Comparison of ENCODE assay signal across 18 cellular contexts in genomic region chr19:2099054-2099501, GRCh38. TPM values are rescaled to one million over a fixed set of nuclear protein-coding genes. Genes with fewer than 3 reads are reported as not detected.
DNase-seq lines count a peak whose midpoint lies in the region; ATAC-seq, FAIRE-seq and TF ChIP-seq lines count a peak whose summit lies in the region.
"Had no signal": no experiment of that assay in that cellular context is flagged by ENCODE, and none has a peak within 500 bp of the region (broad histone marks: within the 10 kb centered on the region; RNA-seq: fewer than 3 reads in every experiment).

No MANE protein-coding gene starts in this region.

- FAIRE-seq in K562 (lab: Jason Lieb, UNC) = no peak
- FAIRE-seq: A204.1, GM12892 had no signal

- no peak for TF ChIP-seq RAD21 in K562 (CRISPR knock-in tag; conservative IDR thresholded peaks at IDR 0.05 in 1 of 2, IDR thresholded peaks at IDR 0.05 in 1 of 2)

- peaks cover 27% of the 10 kb centered on the region for H3K36me3 Mint-ChIP-seq in GM23338 (ENCODE audit: low read depth)
- peaks cover 4 to 25% (median 9%) of the 10 kb centered on the region in 5 donors for H3K36me3 Mint-ChIP-seq in naive thymus-derived CD4-positive, alpha-beta T cell

- TF ChIP-seq POLR2A in K562 (conservative IDR thresholded peaks at IDR 0.05) (no peak), sigmoid colon (IDR thresholded peaks at IDR 0.05) (no peak)

- CTCF ChIA-PET in K562 (lab: Yijun Ruan, JAX; ENCODE audit: low intra/inter-chr PET ratio) = no interaction called here
- CTCF ChIA-PET in naive thymus-derived CD4-positive, alpha-beta T cell (lab: Charles Lee) = interaction anchor here (0.6 kb wide), 1 partner anchor 175 kb away, joined by 3 read pairs; no protein-coding TSS in a partner anchor

- WGBS in K562 (ENCODE audit: insufficient coverage, low coverage, missing lambda C conversion rate) = 74% methylated on average over 14 of the region's 16 CpGs
- whole genome bisulfite sequencing in sigmoid colon, 2 donors = 83 to 85% methylated on average over 16 of the region's 16 CpGs

- H3K27ac ChIP-seq in GM23338 (ENCODE audit: low read depth) (no peak overlapping the region), Karpas-422 (ENCODE audit: low read length) (peak overlapping the region; percentile 93), K562 (ENCODE audit: extremely low read depth, low read depth, low read length) (no peak overlapping the region), sigmoid colon (no peak overlapping the region)
- peak overlapping the region; percentile 26 for H3K27ac ChIP-seq in naive thymus-derived CD4-positive, alpha-beta T cell (ENCODE audit: low read depth, low read length)
- H3K27ac ChIP-seq: HL-60 had no signal

- H3K4me2 ChIP-seq in GM23338 (no peak overlapping the region), Karpas-422 (ENCODE audit: low read depth, low read length, poor library complexity, severe bottlenecking) (peak overlapping the region; percentile 92), K562 (ENCODE audit: insufficient read depth, low read length) (no peak overlapping the region)

- TF ChIP-seq CTCF in GM23338 (conservative IDR thresholded peaks at IDR 0.05; ENCODE audit: low read depth in 2 of 2) (no peak), K562 (IDR thresholded peaks at IDR 0.05 in 2 of 3, conservative IDR thresholded peaks at IDR 0.05 in 1 of 3; ENCODE audit: insufficient read depth in 2 of 3, low read depth in 1 of 3, low read length in 3 of 3) (no peak), sigmoid colon (IDR thresholded peaks at IDR 0.05) (no peak)

- peaks cover 16% of the 10 kb centered on the region; the same call in 1 of the 2 replicates for H3F3A ChIP-seq in GM23338 (replicated peaks; ENCODE audit: low read depth)

- H3K4me3 ChIP-seq in GM23338 (no peak overlapping the region), Karpas-422 (ENCODE audit: low read length) (peak overlapping the region; percentile 90; the same call in 1 of the 2 replicates), K562 (no peak overlapping the region), sigmoid colon (no peak overlapping the region)
- H3K4me3 ChIP-seq in naive thymus-derived CD4-positive, alpha-beta T cell (ENCODE audit: low read length) = no peak overlapping the region

- BruUV-seq in K562 (replicated peaks; lab: Mats Ljungman, UMichigan) = no TSS peak

- H3K27me3 Mint-ChIP-seq in GM23338 (ENCODE audit: insufficient read depth, low read depth, poor library complexity) = peaks cover 10% of the 10 kb centered on the region
- H3K27me3 Mint-ChIP-seq in naive thymus-derived CD4-positive, alpha-beta T cell = no peaks in the 10 kb centered on the region
- H3K27me3 Mint-ChIP-seq: B cell; CD4-positive, alpha-beta T cell; IgD-negative memory B cell had no signal

- 0 out of 2 replicates have a peak, but pooled peaks cover 5% of the 10 kb centered on the region for H3K36me3 ChIP-seq in GM23338 (ENCODE audit: insufficient read depth)
- H3K36me3 ChIP-seq in Karpas-422 (ENCODE audit: insufficient read depth, low read length) = peaks cover 16% of the 10 kb centered on the region
- H3K36me3 ChIP-seq in K562 (ENCODE audit: control insufficient read depth, insufficient read depth, low read length) = peaks cover 48% of the 10 kb centered on the region; the same call in 2 of the 3 replicates
- peaks cover 0 to 38% (median 6%) of the 10 kb centered on the region in 3 experiments for H3K36me3 ChIP-seq in naive thymus-derived CD4-positive, alpha-beta T cell (ENCODE audit: control insufficient read depth in 2 of 3, insufficient read depth in 3 of 3, low read length in 3 of 3)
- H3K36me3 ChIP-seq in sigmoid colon = peaks cover 16 to 41% (median 27%) of the 10 kb centered on the region in 4 donors

- DNase-seq in GM23338 (ENCODE audit: low spot score) (no peak), Karpas-422 (no peak), K562 (ENCODE audit: extremely low read depth in 1 of 4, low spot score in 3 of 4) (no peak), sigmoid colon (no peak), NCI-H82 treated with DMSO at 0.1 percent for 48 hours (lab: John Stamatoyannopoulos, UW; ENCODE audit: unreplicated experiment) (no peak)
- DNase-seq in naive thymus-derived CD4-positive, alpha-beta T cell = no peak
- DNase-seq: C1 segment of cervical spinal cord; Calu3; CD4-positive, alpha-beta T cell; DMS 273 treated with DMSO at 0.1 percent for 48 hours; HCEC 1CT had no signal

- 0 out of 3 replicates have a peak, but pooled peaks cover under 1% of the 10 kb centered on the region for H3K9me3 Mint-ChIP-seq in GM23338
- H3K9me3 Mint-ChIP-seq in naive thymus-derived CD4-positive, alpha-beta T cell = peaks cover 0 to 5% (median 0%) of the 10 kb centered on the region in 11 donors
- H3K9me3 Mint-ChIP-seq: CD4-positive, alpha-beta T cell; IgD-negative memory B cell had no signal

- H3K4me1 ChIP-seq in GM23338 (ENCODE audit: insufficient read depth) (no peaks in the 10 kb centered on the region; the same call in 1 of the 2 replicates), Karpas-422 (ENCODE audit: low read length) (peaks cover 31% of the 10 kb centered on the region), K562 (replicated peaks in 1 of 2; ENCODE audit: control insufficient read depth in 2 of 2, insufficient read depth in 2 of 2, low read length in 2 of 2) (peaks cover 5 to 72% of the 10 kb centered on the region in 2 experiments; a peak in 4 of 5 replicates), sigmoid colon (peaks cover 0 to 28% (median 20%) of the 10 kb centered on the region in 4 donors)
- peaks cover 8 to 13% of the 10 kb centered on the region in 2 donors for H3K4me1 ChIP-seq in naive thymus-derived CD4-positive, alpha-beta T cell (ENCODE audit: control insufficient read depth in 2 of 2, insufficient read depth in 2 of 2, low read length in 2 of 2)

- H3K4me1 Mint-ChIP-seq in GM23338 = peaks cover 4% of the 10 kb centered on the region; the same call in 1 of the 3 replicates
- H3K4me1 Mint-ChIP-seq in naive thymus-derived CD4-positive, alpha-beta T cell = peaks cover 7 to 22% (median 11%) of the 10 kb centered on the region in 7 donors

- no peaks in the 10 kb centered on the region for H3K9me1 ChIP-seq in K562 (ENCODE audit: control insufficient read depth, insufficient read depth, low read length)

- in situ Hi-C loops in K562 (cut with MboI) = no loop called here

- H3K9me2 ChIP-seq in GM23338 (ENCODE audit: insufficient read depth) (no peaks in the 10 kb centered on the region), Karpas-422 (replicated peaks; ENCODE audit: insufficient read depth, low read length) (no peaks in the 10 kb centered on the region)

- H3K27ac Mint-ChIP-seq in GM23338 = no peak overlapping the region
- H3K27ac Mint-ChIP-seq in naive thymus-derived CD4-positive, alpha-beta T cell = no peak overlapping the region
- H3K27ac Mint-ChIP-seq: B cell; CD4-positive, alpha-beta T cell had no signal

- POLR2A ChIA-PET in K562 (lab: Yijun Ruan, JAX) = no interaction called here
- POLR2A ChIA-PET in naive thymus-derived CD4-positive, alpha-beta T cell (lab: Charles Lee) = interaction anchor here (0.6 kb wide), 1 partner anchor 7 kb away, joined by 4 read pairs; no protein-coding TSS in a partner anchor

- H2AFZ ChIP-seq in GM23338 (no peak overlapping the region), Karpas-422 (ENCODE audit: low read length) (no peak overlapping the region), K562 (ENCODE audit: low read depth, low read length) (no peak overlapping the region)

- H4K20me1 ChIP-seq in GM23338 (replicated peaks; ENCODE audit: insufficient read depth) (no peaks in the 10 kb centered on the region; the same call in none of the 2 replicates), Karpas-422 (ENCODE audit: insufficient read depth, low read depth, low read length) (peaks cover 14% of the 10 kb centered on the region; the same call in 1 of the 2 replicates), K562 (replicated peaks; ENCODE audit: control insufficient read depth, insufficient read depth, low read length) (0 out of 2 replicates have a peak, but pooled peaks cover 3% of the 10 kb centered on the region)

- intact Hi-C loops in K562 (cut with micrococcal nuclease) = no loop called here
- intact Hi-C loops in naive thymus-derived CD4-positive, alpha-beta T cell (cut with micrococcal nuclease) = no loop called here
- intact Hi-C loops in sigmoid colon (cut with DNase I) = loop anchor here (5.0 kb wide), 2 partner anchors 53 to 237 kb away; partner anchors contain the start of genes AP3D1 and KLF16

- H3K79me2 ChIP-seq in GM23338 (replicated peaks; ENCODE audit: insufficient read depth) (no peaks in the 10 kb centered on the region), Karpas-422 (ENCODE audit: low read length) (peaks cover 43% of the 10 kb centered on the region), K562 (ENCODE audit: control insufficient read depth, insufficient read depth, low read length) (peaks cover 22% of the 10 kb centered on the region)

- ATAC-seq in GM23338 (no peak), K562 (no peak), GM19351 (IDR thresholded peaks at IDR 0.05; ENCODE audit: unreplicated experiment) (no peak)
- no peak for ATAC-seq in naive thymus-derived CD4-positive, alpha-beta T cell

- H3K9me3 ChIP-seq in Karpas-422 (ENCODE audit: low read length) (no peaks in the 10 kb centered on the region), K562 (replicated peaks; ENCODE audit: control insufficient read depth, insufficient read depth, low read depth, low read length) (no peaks in the 10 kb centered on the region), sigmoid colon (no peaks in the 10 kb centered on the region)
- H3K9me3 ChIP-seq in naive thymus-derived CD4-positive, alpha-beta T cell (ENCODE audit: control insufficient read depth in 2 of 3, low read length in 3 of 3) = no peaks in the 10 kb centered on the region

- TF ChIP-seq EP300 in K562 (IDR thresholded peaks at IDR 0.05; ENCODE audit: low read length) (no peak), sigmoid colon (IDR thresholded peaks at IDR 0.05) (no peak)

- no peak overlapping the region for H3K4me3 Mint-ChIP-seq in GM23338
- no peak overlapping the region for H3K4me3 Mint-ChIP-seq in naive thymus-derived CD4-positive, alpha-beta T cell
- H3K4me3 Mint-ChIP-seq: B cell, IgD-negative memory B cell had no signal

- no peaks in the 10 kb centered on the region for H3K27me3 ChIP-seq in GM23338 (ENCODE audit: insufficient read depth)
- no peaks in the 10 kb centered on the region for H3K27me3 ChIP-seq in Karpas-422 (ENCODE audit: low read length)
- H3K27me3 ChIP-seq in K562 (ENCODE audit: control insufficient read depth in 2 of 2, insufficient read depth in 2 of 2, low read length in 2 of 2) = no peaks in the 10 kb centered on the region; a peak in 1 of 5 replicates
- H3K27me3 ChIP-seq in naive thymus-derived CD4-positive, alpha-beta T cell (ENCODE audit: control insufficient read depth in 2 of 2, insufficient read depth in 2 of 2, low read length in 2 of 2) = no peaks in the 10 kb centered on the region
- H3K27me3 ChIP-seq in sigmoid colon = no peaks in the 10 kb centered on the region

- H3K9ac ChIP-seq in Karpas-422 (ENCODE audit: low read length) = peak overlapping the region; percentile 95; the same call in 1 of the 2 replicates
- H3K9ac ChIP-seq in K562 (ENCODE audit: insufficient read depth in 1 of 2, low read depth in 2 of 2, low read length in 2 of 2) = peak overlapping the region in 1 of 2 experiments; percentile 30; a peak in 2 of 4 replicates

RNA-seq across cellular contexts. Expression of gene IZUMO4, which starts 2.4 kb away (rescaled TPM):
- 2.2 and 2.6 TPM in 2 replicates for total RNA-seq in GM23338 (2014; rRNA removed; shearing (Covaris generic))
- polyA plus RNA-seq in GM23338 (2016; fragmentation: Nextera tagmentation; extraction: Ambion mirVana) (0.57 and 0.82 TPM in 2 replicates), K562 (2011; rRNA removed) (2.6 and 9.3 TPM in 2 replicates), K562 (2014; fragmentation: Illumina TruSeq; extraction: Trizol) (0.78 and 1.4 TPM in 2 replicates), K562 (2014; fragmentation: Nextera tagmentation; extraction: Ambion mirVana) (under 1 TPM; 0.07 to 0.13 TPM), K562 (2014; rRNA removed) (1.6 and 3.9 TPM in 2 replicates), sigmoid colon (1 to 10 TPM; 2.4 to 8.5 (median 3.5) TPM)
- 285 and 487 TPM in 2 replicates for total RNA-seq in Karpas-422 (2014; rRNA removed; shearing (Covaris generic); ENCODE audit: low replicate concordance)
- total RNA-seq in K562 (2011; cell fraction: chromatin; rRNA removed; ENCODE audit: low replicate concordance) = 6.2 and 19.6 TPM in 2 replicates
- 14.0 and 17.2 TPM in 2 replicates for total RNA-seq in K562 (2011; cell fraction: nucleolus; rRNA removed)
- 8.0 and 12.0 TPM in 2 replicates for total RNA-seq in K562 (2011; cell fraction: nucleoplasm; rRNA removed)
- total RNA-seq in K562 (2014; rRNA removed) (0.94 and 1.2 TPM in 2 replicates), K562 (2014; rRNA removed; fragmentation: Illumina TruSeq; extraction: Trizol) (0.25 and 0.48 TPM in 2 replicates), K562 (2015; rRNA removed; fragmentation: Illumina TruSeq; extraction: Trizol) (0.53 and 0.72 TPM in 2 replicates), K562 (2021) (1.6 TPM in 2 replicates), sigmoid colon (1 to 10 TPM; 2.3 to 6.0 (median 4.6) TPM)
- 3.7 and 5.5 TPM in 2 replicates for polyA plus RNA-seq in K562 (2011; cell fraction: cytosol; rRNA removed)
- polyA plus RNA-seq in K562 (2011; cell fraction: nucleus; rRNA removed) = 59.2 and 77.4 TPM in 2 replicates
- 2.1 and 5.9 TPM in 2 replicates for polyA plus RNA-seq in K562 (2012)
- 0.60 and 0.74 TPM in 2 replicates for polyA minus RNA-seq in K562 (2011; rRNA and poly(A)+ RNA removed)
- not detected in 2 replicates for polyA minus RNA-seq in K562 (2011; cell fraction: cytosol; rRNA and poly(A)+ RNA removed)
- 5.4 and 8.3 TPM in 2 replicates for polyA minus RNA-seq in K562 (2011; cell fraction: nucleus; rRNA and poly(A)+ RNA removed)
- 10 to 100 TPM; 12.2 to 26.8 (median 15.7) TPM for total RNA-seq in naive thymus-derived CD4-positive, alpha-beta T cell
- polyA plus RNA-seq in naive thymus-derived CD4-positive, alpha-beta T cell = 1 to 10 TPM in 1 of 2 donors, under 1 TPM in 1; 0.73 to 1.9 TPM
- total RNA-seq: Daoy had no signal

RNA-seq across cellular contexts. Expression of gene MOB3A, which starts 3.0 kb away (rescaled TPM):
- total RNA-seq in GM23338 (2014; rRNA removed; shearing (Covaris generic)) = 5.9 and 9.4 TPM in 2 replicates
- 2.9 TPM in 2 replicates for polyA plus RNA-seq in GM23338 (2016; fragmentation: Nextera tagmentation; extraction: Ambion mirVana)
- 153 and 219 TPM in 2 replicates for total RNA-seq in Karpas-422 (2014; rRNA removed; shearing (Covaris generic); ENCODE audit: low replicate concordance)
- 14.5 and 31.8 TPM in 2 replicates for total RNA-seq in K562 (2011; cell fraction: chromatin; rRNA removed; ENCODE audit: low replicate concordance)
- 13.9 and 14.7 TPM in 2 replicates for total RNA-seq in K562 (2011; cell fraction: nucleolus; rRNA removed)
- total RNA-seq in K562 (2011; cell fraction: nucleoplasm; rRNA removed) = 13.0 and 13.8 TPM in 2 replicates
- total RNA-seq in K562 (2014; rRNA removed) = 6.0 TPM in 2 replicates
- 2.6 and 2.7 TPM in 2 replicates for total RNA-seq in K562 (2014; rRNA removed; fragmentation: Illumina TruSeq; extraction: Trizol)
- 5.4 and 5.8 TPM in 2 replicates for total RNA-seq in K562 (2015; rRNA removed; fragmentation: Illumina TruSeq; extraction: Trizol)
- total RNA-seq in K562 (2021) = 20.5 and 24.1 TPM in 2 replicates
- 10.9 and 24.8 TPM in 2 replicates for polyA plus RNA-seq in K562 (2011; rRNA removed)
- polyA plus RNA-seq in K562 (2011; cell fraction: cytosol; rRNA removed) = 30.7 and 31.8 TPM in 2 replicates
- polyA plus RNA-seq in K562 (2011; cell fraction: nucleus; rRNA removed) = 10.5 and 12.5 TPM in 2 replicates
- polyA plus RNA-seq in K562 (2012) = 10.9 and 12.9 TPM in 2 replicates
- 11.9 and 12.0 TPM in 2 replicates for polyA plus RNA-seq in K562 (2014; fragmentation: Illumina TruSeq; extraction: Trizol)
- polyA plus RNA-seq in K562 (2014; fragmentation: Nextera tagmentation; extraction: Ambion mirVana) = 1 to 10 TPM; 1.1 to 2.2 TPM
- 8.2 and 10.3 TPM in 2 replicates for polyA plus RNA-seq in K562 (2014; rRNA removed)
- polyA minus RNA-seq in K562 (2011; rRNA and poly(A)+ RNA removed) = 10.3 and 10.6 TPM in 2 replicates
- polyA minus RNA-seq in K562 (2011; cell fraction: cytosol; rRNA and poly(A)+ RNA removed) = 26.8 and 37.9 TPM in 2 replicates
- 3.9 and 8.2 TPM in 2 replicates for polyA minus RNA-seq in K562 (2011; cell fraction: nucleus; rRNA and poly(A)+ RNA removed)
- 100 to 1,000 TPM in 4 of 5 experiments, 10 to 100 TPM in 1; 93.2 to 269 (median 117) TPM for total RNA-seq in naive thymus-derived CD4-positive, alpha-beta T cell
- polyA plus RNA-seq in naive thymus-derived CD4-positive, alpha-beta T cell = 100 to 1,000 TPM in 1 of 2 donors, 10 to 100 TPM in 1; 49.5 to 114 TPM
- 10 to 100 TPM; 25.7 to 65.4 (median 32.0) TPM for total RNA-seq in sigmoid colon
- polyA plus RNA-seq in sigmoid colon = 10 to 100 TPM; 14.4 to 36.1 (median 14.6) TPM

RNA-seq across cellular contexts. Expression of gene MKNK2, which starts 48.0 kb away (rescaled TPM):
- 123 and 159 TPM in 2 replicates for total RNA-seq in GM23338 (2014; rRNA removed; shearing (Covaris generic))
- 71.0 and 106 TPM in 2 replicates for polyA plus RNA-seq in GM23338 (2016; fragmentation: Nextera tagmentation; extraction: Ambion mirVana)
- 526 and 862 TPM in 2 replicates for total RNA-seq in Karpas-422 (2014; rRNA removed; shearing (Covaris generic); ENCODE audit: low replicate concordance)
- 62.3 and 206 TPM in 2 replicates for total RNA-seq in K562 (2011; cell fraction: chromatin; rRNA removed; ENCODE audit: low replicate concordance)
- 137 and 161 TPM in 2 replicates for total RNA-seq in K562 (2011; cell fraction: nucleolus; rRNA removed)
- total RNA-seq in K562 (2011; cell fraction: nucleoplasm; rRNA removed) = 83.2 and 85.9 TPM in 2 replicates
- total RNA-seq in K562 (2014; rRNA removed) = 83.9 and 114 TPM in 2 replicates
- 19.3 and 22.0 TPM in 2 replicates for total RNA-seq in K562 (2014; rRNA removed; fragmentation: Illumina TruSeq; extraction: Trizol)
- total RNA-seq in K562 (2015; rRNA removed; fragmentation: Illumina TruSeq; extraction: Trizol) = 48.6 and 51.9 TPM in 2 replicates
- 179 and 191 TPM in 2 replicates for total RNA-seq in K562 (2021)
- polyA plus RNA-seq in K562 (2011; rRNA removed) = 59.3 and 97.4 TPM in 2 replicates
- 77.0 and 149 TPM in 2 replicates for polyA plus RNA-seq in K562 (2011; cell fraction: cytosol; rRNA removed)
- polyA plus RNA-seq in K562 (2011; cell fraction: nucleus; rRNA removed) = 131 and 186 TPM in 2 replicates
- polyA plus RNA-seq in K562 (2012) = 69.2 and 176 TPM in 2 replicates
- 44.6 and 77.5 TPM in 2 replicates for polyA plus RNA-seq in K562 (2014; fragmentation: Illumina TruSeq; extraction: Trizol)
- polyA plus RNA-seq in K562 (2014; fragmentation: Nextera tagmentation; extraction: Ambion mirVana) = 1 to 10 TPM; 5.1 to 5.5 TPM
- 87.2 and 91.7 TPM in 2 replicates for polyA plus RNA-seq in K562 (2014; rRNA removed)
- 39.4 and 48.9 TPM in 2 replicates for polyA minus RNA-seq in K562 (2011; rRNA and poly(A)+ RNA removed)
- 99.7 and 155 TPM in 2 replicates for polyA minus RNA-seq in K562 (2011; cell fraction: cytosol; rRNA and poly(A)+ RNA removed)
- polyA minus RNA-seq in K562 (2011; cell fraction: nucleus; rRNA and poly(A)+ RNA removed) = 43.6 and 57.8 TPM in 2 replicates
- 100 to 1,000 TPM; 190 to 347 (median 238) TPM for total RNA-seq in naive thymus-derived CD4-positive, alpha-beta T cell
- polyA plus RNA-seq in naive thymus-derived CD4-positive, alpha-beta T cell = 10 to 100 TPM; 28.8 to 52.9 TPM
- total RNA-seq in sigmoid colon = 100 to 1,000 TPM in 3 of 4 donors, 10 to 100 TPM in 1; 83.1 to 124 (median 107) TPM
- polyA plus RNA-seq in sigmoid colon = 100 to 1,000 TPM; 121 to 157 (median 129) TPM

RNA-seq across cellular contexts. Expression of gene AP3D1, which starts 52.3 kb away (rescaled TPM):
- total RNA-seq in GM23338 (2014; rRNA removed; shearing (Covaris generic)) = 205 and 236 TPM in 2 replicates
- polyA plus RNA-seq in GM23338 (2016; fragmentation: Nextera tagmentation; extraction: Ambion mirVana) (101 and 117 TPM in 2 replicates), K562 (2011; rRNA removed) (34.9 and 55.0 TPM in 2 replicates), K562 (2014; fragmentation: Illumina TruSeq; extraction: Trizol) (82.1 and 90.4 TPM in 2 replicates), K562 (2014; fragmentation: Nextera tagmentation; extraction: Ambion mirVana) (1 to 10 TPM; 1.2 to 1.6 TPM), K562 (2014; rRNA removed) (47.5 and 48.7 TPM in 2 replicates), sigmoid colon (100 to 1,000 TPM in 1 of 3 donors, 10 to 100 TPM in 2; 47.4 to 127 (median 72.6) TPM)
- 82.3 and 101 TPM in 2 replicates for total RNA-seq in Karpas-422 (2014; rRNA removed; shearing (Covaris generic); ENCODE audit: low replicate concordance)
- total RNA-seq in K562 (2011; cell fraction: chromatin; rRNA removed; ENCODE audit: low replicate concordance) = 129 and 304 TPM in 2 replicates
- 133 and 146 TPM in 2 replicates for total RNA-seq in K562 (2011; cell fraction: nucleolus; rRNA removed)
- 118 and 124 TPM in 2 replicates for total RNA-seq in K562 (2011; cell fraction: nucleoplasm; rRNA removed)
- total RNA-seq in K562 (2014; rRNA removed) (52.0 and 68.7 TPM in 2 replicates), K562 (2014; rRNA removed; fragmentation: Illumina TruSeq; extraction: Trizol) (23.3 and 28.0 TPM in 2 replicates), K562 (2015; rRNA removed; fragmentation: Illumina TruSeq; extraction: Trizol) (35.9 and 36.9 TPM in 2 replicates), K562 (2021) (72.3 and 86.1 TPM in 2 replicates), sigmoid colon (10 to 100 TPM; 43.1 to 83.1 (median 51.2) TPM)
- polyA plus RNA-seq in K562 (2011; cell fraction: cytosol; rRNA removed) = 49.2 and 58.1 TPM in 2 replicates
- polyA plus RNA-seq in K562 (2011; cell fraction: nucleus; rRNA removed) = 226 and 232 TPM in 2 replicates
- polyA plus RNA-seq in K562 (2012) = 95.5 and 117 TPM in 2 replicates
- 42.6 and 42.8 TPM in 2 replicates for polyA minus RNA-seq in K562 (2011; rRNA and poly(A)+ RNA removed)
- polyA minus RNA-seq in K562 (2011; cell fraction: cytosol; rRNA and poly(A)+ RNA removed) = 69.3 and 76.0 TPM in 2 replicates
- polyA minus RNA-seq in K562 (2011; cell fraction: nucleus; rRNA and poly(A)+ RNA removed) = 40.8 and 59.9 TPM in 2 replicates
- total RNA-seq in naive thymus-derived CD4-positive, alpha-beta T cell = 100 to 1,000 TPM in 1 of 5 experiments, 10 to 100 TPM in 4; 63.7 to 106 (median 80.3) TPM
- 10 to 100 TPM; 12.3 to 41.7 TPM for polyA plus RNA-seq in naive thymus-derived CD4-positive, alpha-beta T cell

Comparison
In these comparisons a context has a peak if more than half of its experiments do, and no peak if none do; other contexts are left out.
1. H3K27ac ChIP-seq: peak in Karpas-422 (single experiment) and naive thymus-derived CD4-positive, alpha-beta T cell (single experiment); none in GM23338 (single experiment), K562 (single experiment) and sigmoid colon (0 of 4).
2. RNA of gene IZUMO4, which starts 2.4 kb away (total RNA-seq): 285 to 487 TPM in Karpas-422; 12.2 to 26.8 TPM in naive thymus-derived CD4-positive, alpha-beta T cell, 2.3 to 6.0 TPM in sigmoid colon, 2.2 to 2.6 TPM in GM23338 and 0.25 to 19.6 TPM in K562; every median in the first group is over 10 times any median in the second.